ENCODE assay signal across 8 cellular contexts in genomic region chr2:219177594-219178376, GRCh38. TPM values are rescaled to one million over a fixed set of nuclear protein-coding genes. Genes with fewer than 3 reads are reported as not detected.
DNase-seq lines count a peak whose midpoint lies in the region; ATAC-seq and TF ChIP-seq lines count a peak whose summit lies in the region.

RETREG2 (plus strand) TSS chr2:219178275; CDS start chr2:219178353, 78 bp downstream.

- H3K27me3 Mint-ChIP-seq in activated naive CD8-positive, alpha-beta T cell, result no peaks in the 10 kb centered on the region

- peak; percentile 68 for ATAC-seq in HCT116

- H3K4me3 ChIP-seq in HCT116 (replicated peaks in 1 of 2; ENCODE audit: low read depth in 1 of 2, low read length in 2 of 2) (peak within 1 kb of the TSS; percentile 87 to 93), ovary (peak within 1 kb of the TSS; percentile 97), tibial artery (peak within 1 kb of the TSS; percentile 87 to 90)

- RAD21 ChIA-PET in HCT116 (lab: Charles Lee; ENCODE audit: low non-redundant PET in 1 of 2, low total read pairs in 2 of 2, uncharacterized antibody in 2 of 2, unreplicated experiment in 2 of 2), result no interaction called here

- no peaks in the 10 kb centered on the region for H3K9me3 Mint-ChIP-seq in activated naive CD8-positive, alpha-beta T cell (ENCODE audit: low read depth)

- H3K4me1 ChIP-seq in HCT116 (ENCODE audit: control insufficient read depth in 1 of 2, insufficient read depth in 2 of 2, low read length in 2 of 2) (peaks cover 10 to 27% of the 10 kb centered on the region in 2 experiments), ovary (ENCODE audit: insufficient read depth) (peaks cover 8% of the 10 kb centered on the region), tibial artery (peaks cover 4 to 36% (median 33%) of the 10 kb centered on the region in 4 donors)

- CTCF ChIA-PET in HCT116 (lab: Charles Lee), result no interaction called here

- BruUV-seq in HCT116 (replicated peaks; lab: Mats Ljungman, UMichigan), result TSS peak; percentile 46

- peaks cover 23% of the 10 kb centered on the region for H3K79me2 ChIP-seq in HCT116 (ENCODE audit: insufficient read depth, low read length)

- peak; percentile 65 for DNase-seq in GF-D8 (lab: John Stamatoyannopoulos, UW)
- DNase-seq in HCT116 (ENCODE audit: low read depth, low spot score), result peak; percentile 84
- peak; percentile 36 for DNase-seq in NCI-H1048 (lab: John Stamatoyannopoulos, UW)
- peak; percentile 77 for DNase-seq in SKM-1 treated with dmso at 0.1 percent for 144 hours (lab: John Stamatoyannopoulos, UW; ENCODE audit: unreplicated experiment)
- DNase-seq in head of caudate nucleus, result peak; percentile 56 to 91 (median 81)
- DNase-seq in ovary, result peak; percentile 88 to 91 (median 89)
- peak; percentile 94 for DNase-seq in tibial artery

- H4K20me1 ChIP-seq in HCT116 (ENCODE audit: insufficient read depth), result no peaks in the 10 kb centered on the region

- H3K9me2 ChIP-seq in HCT116 (ENCODE audit: insufficient read depth), result no peaks in the 10 kb centered on the region

- no peak within 1 kb of the TSS for H2AFZ ChIP-seq in HCT116 (ENCODE audit: low read depth, low read length, poor library complexity, severe bottlenecking)

- H3K27me3 ChIP-seq in HCT116 (ENCODE audit: insufficient read depth, low read length) (no peaks in the 10 kb centered on the region), ovary (no peaks in the 10 kb centered on the region), tibial artery (no peaks in the 10 kb centered on the region)

- H3K36me3 Mint-ChIP-seq in activated naive CD8-positive, alpha-beta T cell, result peaks cover 6% of the 10 kb centered on the region

- H3K9me3 ChIP-seq in HCT116 (ENCODE audit: control insufficient read depth in 1 of 2, insufficient read depth in 1 of 2, low read depth in 1 of 2, low read length in 2 of 2) (no peaks in the 10 kb centered on the region), ovary (no peaks in the 10 kb centered on the region), tibial artery (no peaks in the 10 kb centered on the region)

- peak within 1 kb of the TSS; percentile 97 for H3K27ac ChIP-seq in HCT116 (ENCODE audit: low read depth, low read length)
- H3K27ac ChIP-seq in ovary, result peak within 1 kb of the TSS; percentile 87 to 94
- H3K27ac ChIP-seq in tibial artery, result peak within 1 kb of the TSS; percentile 98

- H3K36me3 ChIP-seq in HCT116 (ENCODE audit: control insufficient read depth in 1 of 2, insufficient read depth in 2 of 2, low read length in 2 of 2) (peaks cover 5 to 17% of the 10 kb centered on the region in 2 experiments; a peak in 3 of 4 replicates), ovary (no peaks in the 10 kb centered on the region), tibial artery (peaks cover 53 to 61% (median 60%) of the 10 kb centered on the region in 3 donors)

- peak within 1 kb of the TSS; percentile 99 for H3K27ac Mint-ChIP-seq in activated naive CD8-positive, alpha-beta T cell

- H3K4me3 Mint-ChIP-seq in activated naive CD8-positive, alpha-beta T cell, result peak within 1 kb of the TSS; percentile 98

- TF ChIP-seq CTCF in HCT116 (IDR thresholded peaks at IDR 0.05 in 2 of 3, conservative IDR thresholded peaks at IDR 0.05 in 1 of 3; ENCODE audit: borderline replicate concordance in 1 of 3, insufficient read depth in 1 of 3, low read depth in 2 of 3, low read length in 2 of 3), result peak in 1 of 3 experiments; percentile 28; a peak in 1 of 6 replicates
- peak in 2 of 3 donors; percentile 46 to 70 for TF ChIP-seq CTCF in ovary (IDR thresholded peaks at IDR 0.05)
- peak; percentile 22 to 53 for TF ChIP-seq CTCF in tibial artery (IDR thresholded peaks at IDR 0.05)

- whole genome bisulfite sequencing in ovary, 3 donors, result 0% methylated on average over 45 to 67 of the region's 67 CpGs

- H3K9ac ChIP-seq in HCT116 (ENCODE audit: low read length), result peak within 1 kb of the TSS; percentile 85

- no peak for TF ChIP-seq RAD21 in HCT116 (IDR thresholded peaks at IDR 0.05; ENCODE audit: low read depth)

- peak within 1 kb of the TSS; percentile 98 for H3K4me2 ChIP-seq in HCT116 (ENCODE audit: low read length)

- intact Hi-C loops in HCT116 (cut with micrococcal nuclease) (loop anchor here (2.0 to 10.0 kb wide), 3 partner anchors 29 to 357 kb away; partner anchors contain the start of genes DNPEP and ZFAND2B), head of caudate nucleus (cut with DNase I) (loop anchor here (2.0 to 10.0 kb wide), 3 partner anchors 29 to 773 kb away; partner anchors contain the start of genes DNPEP and ZFAND2B), ovary (cut with DNase I) (loop anchor here in 2 of 4 donors (2.0 to 10.0 kb wide), 5 partner anchors 17 to 1163 kb away; partner anchors contain the start of genes ABCB6 (in 1 of the 2), ANKZF1 (in 1 of the 2), ATG9A (in 1 of the 2) and NHEJ1 (in 1 of the 2)), tibial artery (cut with DNase I; ENCODE audit: low total_unique reads) (loop anchor here (5.0 to 10.0 kb wide), 2 partner anchors 40 to 207 kb away; partner anchors contain the start of genes ABCB6 and DNPEP)

- TF ChIP-seq POLR2A in HCT116 (IDR thresholded peaks at IDR 0.05; ENCODE audit: borderline replicate concordance, extremely low read depth, insufficient read depth, insufficient read length) (peak; percentile 85), ovary (IDR thresholded peaks at IDR 0.05) (peak; percentile 99)

- POLR2A ChIA-PET in HCT116 (lab: Charles Lee), result no interaction called here

- peaks cover 62% of the 10 kb centered on the region for H3K4me1 Mint-ChIP-seq in activated naive CD8-positive, alpha-beta T cell (ENCODE audit: low read depth)

- no peak for TF ChIP-seq EP300 in ovary (IDR thresholded peaks at IDR 0.05)

TF ChIP-seq in HCT116, 20 proteins besides CTCF, POLR2A, EP300 and RAD21:
- TF ChIP-seq TCF7L2 (IDR thresholded peaks at IDR 0.05; ENCODE audit: borderline replicate concordance, extremely low read depth, insufficient read depth, insufficient read length) (no peak), EZH2 (IDR thresholded peaks at IDR 0.05) (no peak), ZBTB33 (IDR thresholded peaks at IDR 0.05; ENCODE audit: extremely low read depth, insufficient replicate concordance, low read length) (no peak), POLR2AphosphoS5 (IDR thresholded peaks at IDR 0.05; ENCODE audit: low read depth, low read length) (peak; percentile 96), SRF (IDR thresholded peaks at IDR 0.05; ENCODE audit: low read depth) (no peak), ATF3 (IDR thresholded peaks at IDR 0.05) (no peak), SIN3A (IDR thresholded peaks at IDR 0.05; ENCODE audit: low read depth) (no peak), EGR1 (IDR thresholded peaks at IDR 0.05; ENCODE audit: low read depth) (no peak), YY1 (IDR thresholded peaks at IDR 0.05; ENCODE audit: extremely low read depth, insufficient replicate concordance, low read depth, low read length) (peak; percentile 40), ZNF274 (IDR thresholded peaks at IDR 0.05; ENCODE audit: low read depth, low read length) (no peak)

RNA-seq across cellular contexts. Expression of gene RETREG2, which starts in this region (rescaled TPM):
- total RNA-seq in HCT116 (2021; ENCODE audit: unreplicated experiment), result 63.7 TPM
- 63.7 and 64.1 TPM in 2 replicates for polyA plus RNA-seq in HCT116 (2012)
- total RNA-seq in ovary, result 100 to 1,000 TPM in 3 of 7 donors, 10 to 100 TPM in 4; 40.9 to 106 (median 95.6) TPM
- polyA plus RNA-seq in ovary, result 100 to 1,000 TPM in 1 of 2 donors, 10 to 100 TPM in 1; 74.4 to 110 TPM

Comparison
In these comparisons a context has a peak if more than half of its experiments do, and no peak if none do; other contexts are left out.
1. Peak in every context shown above with its lines: DNase-seq, ATAC-seq, H3K4me3 ChIP-seq and H3K27ac ChIP-seq.
2. DNase-seq: peak in every context shown above with its lines; median percentile 94 in tibial artery; 89 in ovary; 84 in HCT116; 81 in head of caudate nucleus; 77 in SKM-1 treated with dmso at 0.1 percent for 144 hours; 65 in GF-D8; 36 in NCI-H1048.